In the genomic region with DNA sequence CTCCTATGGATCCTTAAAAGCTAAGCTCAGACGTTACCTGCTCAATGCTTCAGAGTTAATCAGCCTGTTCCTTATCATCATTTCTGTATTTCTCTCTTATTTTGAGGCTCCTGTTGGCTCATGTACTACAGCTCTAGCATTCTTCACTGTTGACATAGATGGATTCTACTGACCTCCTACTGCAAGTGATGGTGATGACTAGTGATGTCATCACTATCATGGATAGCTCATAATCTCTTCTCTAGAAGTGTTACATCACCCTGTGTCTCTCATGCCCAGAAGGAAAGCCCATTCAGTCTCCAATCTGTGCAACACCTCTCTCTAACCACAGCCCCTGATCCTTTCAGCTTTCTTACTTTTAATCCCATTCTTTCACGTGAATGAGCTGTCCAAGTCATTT, we compare ENCODE assay signal across 2 cellular contexts.
TF ChIP-seq lines count a peak whose summit lies in the region.

No MANE protein-coding gene starts in this region.

TF ChIP-seq in HepG2, 621 proteins besides CTCF, POLR2A, EP300 and RAD21 (continued from another document):
- TF ChIP-seq, protein P1, sequence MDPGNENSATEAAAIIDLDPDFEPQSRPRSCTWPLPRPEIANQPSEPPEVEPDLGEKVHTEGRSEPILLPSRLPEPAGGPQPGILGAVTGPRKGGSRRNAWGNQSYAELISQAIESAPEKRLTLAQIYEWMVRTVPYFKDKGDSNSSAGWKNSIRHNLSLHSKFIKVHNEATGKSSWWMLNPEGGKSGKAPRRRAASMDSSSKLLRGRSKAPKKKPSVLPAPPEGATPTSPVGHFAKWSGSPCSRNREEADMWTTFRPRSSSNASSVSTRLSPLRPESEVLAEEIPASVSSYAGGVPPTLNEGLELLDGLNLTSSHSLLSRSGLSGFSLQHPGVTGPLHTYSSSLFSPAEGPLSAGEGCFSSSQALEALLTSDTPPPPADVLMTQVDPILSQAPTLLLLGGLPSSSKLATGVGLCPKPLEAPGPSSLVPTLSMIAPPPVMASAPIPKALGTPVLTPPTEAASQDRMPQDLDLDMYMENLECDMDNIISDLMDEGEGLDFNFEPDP (CRISPR knock-in tag; conservative IDR thresholded peaks at IDR 0.05): no peak
- TF ChIP-seq SP140L (CRISPR knock-in tag; IDR thresholded peaks at IDR 0.05; ENCODE audit: borderline replicate concordance): no peak
- peak; percentile 74 for TF ChIP-seq CREB1 (IDR thresholded peaks at IDR 0.05)
- TF ChIP-seq CREB1 (CRISPR knock-in tag; IDR thresholded peaks at IDR 0.05): no peak
- no peak for TF ChIP-seq ERF (CRISPR knock-in tag; IDR thresholded peaks at IDR 0.05)
- TF ChIP-seq CBX2 (IDR thresholded peaks at IDR 0.05; ENCODE audit: low read depth, low read length): no peak
- no peak for TF ChIP-seq CBX2 (CRISPR knock-in tag; IDR thresholded peaks at IDR 0.05; ENCODE audit: low read depth)
- no peak for TF ChIP-seq IRF2 (CRISPR knock-in tag; IDR thresholded peaks at IDR 0.05)
- no peak for TF ChIP-seq MED8 (CRISPR knock-in tag; IDR thresholded peaks at IDR 0.05; ENCODE audit: insufficient replicate concordance)
- peak; percentile 85 for TF ChIP-seq ATF7 (IDR thresholded peaks at IDR 0.05)
- no peak for TF ChIP-seq ATF7 (CRISPR knock-in tag; IDR thresholded peaks at IDR 0.05)
- TF ChIP-seq ZSCAN21 (CRISPR knock-in tag; IDR thresholded peaks at IDR 0.05; ENCODE audit: borderline replicate concordance): no peak
- TF ChIP-seq MTA1 (CRISPR knock-in tag; IDR thresholded peaks at IDR 0.05; ENCODE audit: borderline replicate concordance): no peak
- TF ChIP-seq ZNF496 (CRISPR knock-in tag; IDR thresholded peaks at IDR 0.05; ENCODE audit: insufficient replicate concordance): no peak
- TF ChIP-seq, protein P2, sequence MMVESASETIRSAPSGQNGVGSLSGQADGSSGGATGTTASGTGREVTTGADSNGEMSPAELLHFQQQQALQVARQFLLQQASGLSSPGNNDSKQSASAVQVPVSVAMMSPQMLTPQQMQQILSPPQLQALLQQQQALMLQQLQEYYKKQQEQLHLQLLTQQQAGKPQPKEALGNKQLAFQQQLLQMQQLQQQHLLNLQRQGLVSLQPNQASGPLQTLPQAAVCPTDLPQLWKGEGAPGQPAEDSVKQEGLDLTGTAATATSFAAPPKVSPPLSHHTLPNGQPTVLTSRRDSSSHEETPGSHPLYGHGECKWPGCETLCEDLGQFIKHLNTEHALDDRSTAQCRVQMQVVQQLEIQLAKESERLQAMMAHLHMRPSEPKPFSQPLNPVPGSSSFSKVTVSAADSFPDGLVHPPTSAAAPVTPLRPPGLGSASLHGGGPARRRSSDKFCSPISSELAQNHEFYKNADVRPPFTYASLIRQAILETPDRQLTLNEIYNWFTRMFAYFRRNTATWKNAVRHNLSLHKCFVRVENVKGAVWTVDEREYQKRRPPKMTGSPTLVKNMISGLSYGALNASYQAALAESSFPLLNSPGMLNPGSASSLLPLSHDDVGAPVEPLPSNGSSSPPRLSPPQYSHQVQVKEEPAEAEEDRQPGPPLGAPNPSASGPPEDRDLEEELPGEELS (CRISPR knock-in tag; IDR thresholded peaks at IDR 0.05): no peak
- TF ChIP-seq ZNF234 (CRISPR knock-in tag; conservative IDR thresholded peaks at IDR 0.05): no peak
- no peak for TF ChIP-seq ZC3H13 (CRISPR knock-in tag; IDR thresholded peaks at IDR 0.05)
- TF ChIP-seq SNRNP70 (IDR thresholded peaks at IDR 0.05; ENCODE audit: low read depth, low read length): no peak

TF ChIP-seq in K562, 482 proteins besides CTCF, POLR2A, EP300 and RAD21 (continued from another document):
- TF ChIP-seq, protein P3, sequence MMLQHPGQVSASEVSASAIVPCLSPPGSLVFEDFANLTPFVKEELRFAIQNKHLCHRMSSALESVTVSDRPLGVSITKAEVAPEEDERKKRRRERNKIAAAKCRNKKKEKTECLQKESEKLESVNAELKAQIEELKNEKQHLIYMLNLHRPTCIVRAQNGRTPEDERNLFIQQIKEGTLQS (IDR thresholded peaks at IDR 0.05): peak; percentile 49
- TF ChIP-seq, protein P3 (CRISPR knock-in tag; conservative IDR thresholded peaks at IDR 0.05): no peak
